In the genomic region with DNA sequence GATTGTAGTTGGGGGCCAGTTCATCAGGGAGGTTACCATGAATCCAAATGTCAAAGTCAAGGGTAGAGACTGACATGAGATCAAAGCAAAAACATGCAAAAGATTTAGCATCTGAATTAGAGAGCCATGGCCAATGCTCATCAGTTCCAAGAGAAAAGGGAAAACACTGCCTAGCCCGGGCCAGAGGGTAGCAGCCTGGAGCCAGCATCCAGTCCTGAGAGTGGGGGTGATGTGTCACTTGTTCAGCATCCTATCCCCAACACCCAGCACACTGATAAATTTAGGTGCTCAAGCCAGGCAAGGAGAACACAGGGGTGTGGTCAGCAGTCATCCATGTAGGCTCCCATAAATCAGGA, we compare ENCODE assay signal across 11 cellular contexts.
"Had no signal": no experiment of that assay in that cellular context is flagged by ENCODE, and none has a peak within 500 bp of the region (broad histone marks: within the 10 kb centered on the region; RNA-seq: fewer than 3 reads in every experiment).

No MANE protein-coding gene starts in this region.

- H3K9me3 ChIP-seq: adrenal gland, ovary, SJSA1 had no signal

- H3K4me3 Mint-ChIP-seq: activated CD8-positive, alpha-beta T cell treated with anti-CD3 and anti-CD28 coated beads, Interleukin-2, amount 10 ng/mL, durations not matched to agents 7 days and 5 days; activated naive CD4-positive, alpha-beta T cell treated with anti-CD3 and anti-CD28 coated beads for 36 hours; natural killer cell treated with Interleukin-12 subunit alpha and Interleukin-12 subunit beta and Interleukin-15 and Interleukin-18, amount 100 ng/mL, for 72 hours had no signal

- H3K4me3 ChIP-seq: adrenal gland, ovary, SJSA1, skin epidermis had no signal

- H3K27ac ChIP-seq: adrenal gland, ovary, SJSA1, skin epidermis had no signal

- H3K27me3 ChIP-seq: adrenal gland, ovary, SJSA1 had no signal

- DNase-seq: activated CD4-positive, alpha-beta T cell treated with anti-CD3 and anti-CD28 coated beads for 1 hour; activated CD8-positive, alpha-beta memory T cell treated with anti-CD3 and anti-CD28 coated beads, Interleukin-2, amount 50 U/mL, for 48 hours; activated CD8-positive, alpha-beta T cell treated with anti-CD3 and anti-CD28 coated beads, Interleukin-2, amount 10 ng/mL, durations not matched to agents 7 days and 5 days; activated naive CD4-positive, alpha-beta T cell treated with anti-CD3 and anti-CD28 coated beads for 36 hours; adrenal gland; kidney; left ventricle myocardium superior; ovary had no signal

- H3K27ac Mint-ChIP-seq: activated CD8-positive, alpha-beta T cell treated with anti-CD3 and anti-CD28 coated beads, Interleukin-2, amount 10 ng/mL, durations not matched to agents 7 days and 5 days; activated naive CD4-positive, alpha-beta T cell treated with anti-CD3 and anti-CD28 coated beads for 36 hours had no signal

- ATAC-seq: activated CD8-positive, alpha-beta T cell treated with anti-CD3 and anti-CD28 coated beads, Interleukin-2, amount 10 ng/mL, durations not matched to agents 7 days and 5 days; left ventricle myocardium superior; natural killer cell treated with Interleukin-12 subunit alpha and Interleukin-12 subunit beta and Interleukin-15 and Interleukin-18, amount 100 ng/mL, for 72 hours had no signal

- H3K27me3 Mint-ChIP-seq: natural killer cell treated with Interleukin-12 subunit alpha and Interleukin-12 subunit beta and Interleukin-15 and Interleukin-18, amount 100 ng/mL, for 72 hours had no signal

- H3K36me3 ChIP-seq: adrenal gland, ovary, SJSA1 had no signal
